ENCODE assay signal across 21 cellular contexts in the genomic region with DNA sequence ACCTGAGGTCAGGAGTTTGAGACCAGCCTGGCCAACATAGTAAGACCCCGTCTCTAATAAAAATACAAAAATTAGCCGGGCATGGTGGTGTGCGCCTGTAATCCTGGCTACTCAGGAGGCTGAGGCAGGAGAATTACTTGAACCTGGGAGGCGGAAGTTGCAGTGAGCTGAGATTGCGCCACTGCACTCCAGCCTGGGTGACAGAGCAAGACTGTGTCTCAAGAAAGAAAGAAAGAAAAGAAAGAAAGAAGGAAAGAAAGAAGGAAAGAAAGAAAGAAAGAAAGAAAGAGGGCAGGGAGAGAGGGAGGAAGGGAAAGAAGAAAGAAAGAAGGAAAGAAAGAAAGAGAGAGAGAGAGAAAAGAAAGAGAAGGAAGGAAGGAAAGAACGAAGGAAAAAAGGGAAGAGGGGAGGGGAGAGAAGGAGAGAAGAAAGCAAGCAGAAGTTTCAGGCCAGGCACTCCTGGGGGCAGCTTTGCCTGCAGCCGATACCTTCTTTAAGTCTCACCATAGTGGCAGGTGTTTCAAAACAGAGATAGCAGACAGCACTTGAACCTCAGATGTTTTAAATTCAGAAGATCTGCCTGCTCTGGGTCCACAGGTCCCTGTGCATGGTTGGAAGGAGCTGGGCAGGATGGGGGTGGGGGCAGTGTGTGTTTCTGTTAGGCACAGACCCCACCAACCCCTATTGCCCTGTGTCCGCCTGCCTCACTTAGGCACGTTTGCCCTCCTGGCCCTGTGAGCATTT. TPM values are rescaled to one million over a fixed set of nuclear protein-coding genes. Genes with fewer than 3 reads are reported as not detected.
"Had no signal": no experiment of that assay in that cellular context is flagged by ENCODE, and none has a peak within 500 bp of the region (broad histone marks: within the 10 kb centered on the region; RNA-seq: fewer than 3 reads in every experiment).

No MANE protein-coding gene starts in this region.

RNA-seq across cellular contexts. Expression of a gene that starts 6.6 kb away (rescaled TPM):
- total RNA-seq: cerebellum; colonic mucosa; dorsolateral prefrontal cortex; esophagus muscularis mucosa; fibroblast of villous mesenchyme; gastrocnemius medialis; heart right ventricle; left lobe of liver; lower leg skin; mammary epithelial cell; mesenteric fat pad; mononuclear cell; naive thymus-derived CD4-positive, alpha-beta T cell; occipital lobe; psoas muscle; right lobe of liver; stomach; thoracic aorta; transverse colon; urinary bladder had no signal
- polyA plus RNA-seq: heart right ventricle; mammary epithelial cell; naive thymus-derived CD4-positive, alpha-beta T cell; neural cell; psoas muscle; stomach; urinary bladder had no signal
